Comparison of ENCODE assay signal across 15 cellular contexts in the genomic region with DNA sequence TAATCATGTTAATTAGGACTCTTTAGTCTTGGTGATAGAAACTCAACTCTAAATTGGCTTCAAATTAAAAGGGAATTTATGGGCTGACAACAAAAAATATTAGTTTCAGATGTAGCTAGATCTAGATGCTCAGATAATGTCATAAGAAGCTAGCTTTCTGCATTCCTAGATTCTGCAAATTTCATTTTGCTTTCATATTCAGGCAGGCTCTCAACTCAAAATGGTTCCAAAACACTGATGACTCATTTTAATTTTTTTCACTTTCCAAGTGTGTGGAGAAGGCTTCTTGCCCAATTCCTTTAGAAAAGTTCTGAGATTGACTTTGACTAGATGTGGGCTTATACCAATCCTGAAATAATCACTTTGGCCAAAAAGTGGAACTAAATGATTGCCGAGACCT.
DNase-seq lines count a peak whose midpoint lies in the region; ATAC-seq and TF ChIP-seq lines count a peak whose summit lies in the region.
"Had no signal": no experiment of that assay in that cellular context is flagged by ENCODE, and none has a peak within 500 bp of the region (broad histone marks: within the 10 kb centered on the region; RNA-seq: fewer than 3 reads in every experiment).

No MANE protein-coding gene starts in this region.

- DNase-seq in fibroblast of mammary gland (ENCODE audit: low read depth) (peak; percentile 25), immature natural killer cell (no peak), hypothalamus (lab: John Stamatoyannopoulos, UW) (no peak), Ammon's horn (ENCODE audit: low spot score) (no peak)
- DNase-seq in activated T-helper 1 cell treated with anti-CD3 and anti-CD28 coated beads, Interleukin-12 subunit alpha, Interleukin-12 subunit beta, Interleukin-2, Interleukin-4 antibody, amounts not matched to agents 30 ng/mL and 10 ng/mL and 1 ng/mL, durations not matched to agents 14 hours and 24 hours and 36 hours (ENCODE audit: low spot score) = no peak
- DNase-seq: activated CD4-positive, alpha-beta memory T cell treated with anti-CD3 and anti-CD28 coated beads for 36 hours; heart left ventricle; naive thymus-derived CD4-positive, alpha-beta T cell; NCI-H1417 treated with DMSO at 0.1 percent for 48 hours; SHP77; stimulated activated CD4-positive, alpha-beta T cell treated with anti-CD3 and anti-CD28 coated beads, Interleukin-4, amount 100 ng/mL, for 1 hour; uterus had no signal

- no peak for TF ChIP-seq CTCF in fibroblast of mammary gland (conservative IDR thresholded peaks at IDR 0.05; ENCODE audit: control insufficient read depth, insufficient read depth, low read depth, low read length)

- H3K4me1 Mint-ChIP-seq in immature natural killer cell = peaks cover 8 to 41% of the 10 kb centered on the region in 2 donors
- no peaks in the 10 kb centered on the region for H3K4me1 Mint-ChIP-seq in activated T-helper 1 cell treated with anti-CD3 and anti-CD28 coated beads, Interleukin-12 subunit alpha, Interleukin-12 subunit beta, Interleukin-2, Interleukin-4 antibody, amounts not matched to agents 30 ng/mL and 10 ng/mL and 1 ng/mL, durations not matched to agents 14 hours and 24 hours and 36 hours (ENCODE audit: low read depth)
- H3K4me1 Mint-ChIP-seq: naive thymus-derived CD4-positive, alpha-beta T cell had no signal

- intact Hi-C loops in activated T-helper 1 cell treated with anti-CD3 and anti-CD28 coated beads, Interleukin-12 subunit alpha, Interleukin-12 subunit beta, Interleukin-2, Interleukin-4 antibody, amounts not matched to agents 30 ng/mL and 10 ng/mL and 1 ng/mL, durations not matched to agents 14 hours and 24 hours and 36 hours (cut with micrococcal nuclease) = no loop called here

- peak overlapping the region in 1 of 5 donors; percentile 23 for H3K4me3 Mint-ChIP-seq in immature natural killer cell
- H3K4me3 Mint-ChIP-seq in activated T-helper 1 cell treated with anti-CD3 and anti-CD28 coated beads, Interleukin-12 subunit alpha, Interleukin-12 subunit beta, Interleukin-2, Interleukin-4 antibody, amounts not matched to agents 30 ng/mL and 10 ng/mL and 1 ng/mL, durations not matched to agents 14 hours and 24 hours and 36 hours = no peak overlapping the region
- H3K4me3 Mint-ChIP-seq: activated CD4-positive, alpha-beta memory T cell treated with anti-CD3 and anti-CD28 coated beads for 36 hours; naive thymus-derived CD4-positive, alpha-beta T cell had no signal

- H3K27me3 Mint-ChIP-seq in immature natural killer cell (ENCODE audit: low read depth in 3 of 3) = no peaks in the 10 kb centered on the region
- no peaks in the 10 kb centered on the region for H3K27me3 Mint-ChIP-seq in activated T-helper 1 cell treated with anti-CD3 and anti-CD28 coated beads, Interleukin-12 subunit alpha, Interleukin-12 subunit beta, Interleukin-2, Interleukin-4 antibody, amounts not matched to agents 30 ng/mL and 10 ng/mL and 1 ng/mL, durations not matched to agents 14 hours and 24 hours and 36 hours (ENCODE audit: insufficient read depth)
- H3K27me3 Mint-ChIP-seq: activated CD4-positive, alpha-beta memory T cell treated with anti-CD3 and anti-CD28 coated beads for 36 hours; naive thymus-derived CD4-positive, alpha-beta T cell had no signal

- peak; percentile 49 for ATAC-seq in GM18499 (IDR thresholded peaks at IDR 0.05; ENCODE audit: insufficient read depth, unreplicated experiment)
- peak; percentile 80 for ATAC-seq in GM21576 (IDR thresholded peaks at IDR 0.05; ENCODE audit: unreplicated experiment)
- ATAC-seq in HG03432 (IDR thresholded peaks at IDR 0.05; ENCODE audit: unreplicated experiment) = peak; percentile 94
- ATAC-seq: heart left ventricle; naive thymus-derived CD4-positive, alpha-beta T cell had no signal

- no peaks in the 10 kb centered on the region for H3K36me3 Mint-ChIP-seq in immature natural killer cell
- no peaks in the 10 kb centered on the region for H3K36me3 Mint-ChIP-seq in activated T-helper 1 cell treated with anti-CD3 and anti-CD28 coated beads, Interleukin-12 subunit alpha, Interleukin-12 subunit beta, Interleukin-2, Interleukin-4 antibody, amounts not matched to agents 30 ng/mL and 10 ng/mL and 1 ng/mL, durations not matched to agents 14 hours and 24 hours and 36 hours (ENCODE audit: low read depth)
- H3K36me3 Mint-ChIP-seq: activated CD4-positive, alpha-beta memory T cell treated with anti-CD3 and anti-CD28 coated beads for 36 hours; naive thymus-derived CD4-positive, alpha-beta T cell had no signal

- peaks cover 0 to 5% (median 0%) of the 10 kb centered on the region in 6 donors for H3K9me3 Mint-ChIP-seq in immature natural killer cell
- no peaks in the 10 kb centered on the region for H3K9me3 Mint-ChIP-seq in activated T-helper 1 cell treated with anti-CD3 and anti-CD28 coated beads, Interleukin-12 subunit alpha, Interleukin-12 subunit beta, Interleukin-2, Interleukin-4 antibody, amounts not matched to agents 30 ng/mL and 10 ng/mL and 1 ng/mL, durations not matched to agents 14 hours and 24 hours and 36 hours
- H3K9me3 Mint-ChIP-seq: activated CD4-positive, alpha-beta memory T cell treated with anti-CD3 and anti-CD28 coated beads for 36 hours had no signal

- no peak overlapping the region for H3K27ac Mint-ChIP-seq in immature natural killer cell
- H3K27ac Mint-ChIP-seq in activated T-helper 1 cell treated with anti-CD3 and anti-CD28 coated beads, Interleukin-12 subunit alpha, Interleukin-12 subunit beta, Interleukin-2, Interleukin-4 antibody, amounts not matched to agents 30 ng/mL and 10 ng/mL and 1 ng/mL, durations not matched to agents 14 hours and 24 hours and 36 hours = no peak overlapping the region
- H3K27ac Mint-ChIP-seq: activated CD4-positive, alpha-beta memory T cell treated with anti-CD3 and anti-CD28 coated beads for 36 hours; naive thymus-derived CD4-positive, alpha-beta T cell had no signal

- H3K4me3 ChIP-seq in fibroblast of mammary gland (ENCODE audit: control insufficient read depth, low read depth, low read length) = no peak overlapping the region
- H3K4me3 ChIP-seq: uterus had no signal
